In the genomic region with DNA sequence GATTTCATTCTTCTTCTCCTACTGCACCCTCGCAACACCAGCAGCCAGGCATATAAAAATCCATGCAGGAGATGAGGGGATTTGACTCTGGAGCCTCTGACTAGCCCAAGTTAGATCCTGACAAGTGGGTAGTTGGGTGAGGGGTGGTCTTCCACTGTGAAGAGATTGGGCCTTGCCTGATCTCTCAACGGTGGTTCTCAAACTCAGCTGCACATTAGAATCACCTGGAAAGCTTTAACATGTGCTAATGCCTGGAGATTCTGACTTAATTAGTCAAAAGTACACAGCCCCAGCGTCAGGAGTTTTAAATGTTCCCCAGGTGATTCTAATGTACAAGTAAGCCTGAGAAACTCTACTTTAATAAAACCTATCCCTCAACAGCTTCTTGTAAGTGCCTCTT, we compare ENCODE assay signal across 10 cellular contexts. TPM values are rescaled to one million over a fixed set of nuclear protein-coding genes. Genes with fewer than 3 reads are reported as not detected.
"Had no signal": no experiment of that assay in that cellular context is flagged by ENCODE, and none has a peak within 500 bp of the region (broad histone marks: within the 10 kb centered on the region; RNA-seq: fewer than 3 reads in every experiment).

No MANE protein-coding gene starts in this region.

- H3K4me3 Mint-ChIP-seq: HFFc6, IgD-negative memory B cell had no signal

- H3K27ac ChIP-seq: GM23248, HL-60 had no signal

- H3K9ac ChIP-seq: GM23248 had no signal

- H3K27ac Mint-ChIP-seq: HFFc6, IgD-negative memory B cell had no signal

- ATAC-seq: HCT116, HepG2 had no signal

- FAIRE-seq: HepG2 had no signal

- H3K4me1 Mint-ChIP-seq: IgD-negative memory B cell had no signal

- H3K4me1 ChIP-seq: HAP-1 had no signal

- DNase-seq: GM23248, H7, HFFc6, KBM-7 had no signal

- H3K9me3 ChIP-seq: HAP-1 had no signal

- H3K9me3 Mint-ChIP-seq: HFFc6 had no signal

- H2AFZ ChIP-seq: GM23248 had no signal

- H3K4me3 ChIP-seq: GM23248, HAP-1 had no signal

- H3K36me3 Mint-ChIP-seq: IgD-negative memory B cell had no signal

- H3K36me3 ChIP-seq: HAP-1 had no signal

RNA-seq across cellular contexts. Expression of a gene that starts 57.6 kb away (rescaled TPM):
- total RNA-seq: HT1080 had no signal
